ENCODE assay signal across 9 cellular contexts in genomic region chr11:67632175-67632981, GRCh38. TPM values are rescaled to one million over a fixed set of nuclear protein-coding genes. Genes with fewer than 3 reads are reported as not detected.
DNase-seq lines count a peak whose midpoint lies in the region; ATAC-seq lines count a peak whose summit lies in the region.
"Had no signal": no experiment of that assay in that cellular context is flagged by ENCODE, and none has a peak within 500 bp of the region (broad histone marks: within the 10 kb centered on the region; RNA-seq: fewer than 3 reads in every experiment).

No MANE protein-coding gene starts in this region.

- H3K27ac Mint-ChIP-seq in activated T-helper 17 cell treated with anti-CD3 and anti-CD28 coated beads, Interleukin-2, amount 50 U/mL, for 72 hours: peak overlapping the region; percentile 43
- no peak overlapping the region for H3K27ac Mint-ChIP-seq in naive B cell

- ATAC-seq in activated T-helper 17 cell treated with anti-CD3 and anti-CD28 coated beads, Interleukin-2, amount 50 U/mL, for 72 hours (replicated peaks): no peak
- ATAC-seq in naive B cell (ENCODE audit: low read depth in 2 of 2): no peak

- H3K36me3 Mint-ChIP-seq in activated T-helper 17 cell treated with anti-CD3 and anti-CD28 coated beads, Interleukin-2, amount 50 U/mL, for 72 hours (ENCODE audit: low read depth): no peaks in the 10 kb centered on the region
- no peaks in the 10 kb centered on the region for H3K36me3 Mint-ChIP-seq in naive B cell

- no peaks in the 10 kb centered on the region for H3K27me3 Mint-ChIP-seq in activated T-helper 17 cell treated with anti-CD3 and anti-CD28 coated beads, Interleukin-2, amount 50 U/mL, for 72 hours
- no peaks in the 10 kb centered on the region for H3K27me3 Mint-ChIP-seq in naive B cell

- no peaks in the 10 kb centered on the region for H3K4me1 Mint-ChIP-seq in activated T-helper 17 cell treated with anti-CD3 and anti-CD28 coated beads, Interleukin-2, amount 50 U/mL, for 72 hours
- H3K4me1 Mint-ChIP-seq in naive B cell: peaks cover 20 to 31% (median 27%) of the 10 kb centered on the region in 3 donors

- H3K9me3 Mint-ChIP-seq in activated T-helper 17 cell treated with anti-CD3 and anti-CD28 coated beads, Interleukin-2, amount 50 U/mL, for 72 hours: no peaks in the 10 kb centered on the region
- no peaks in the 10 kb centered on the region for H3K9me3 Mint-ChIP-seq in naive B cell

- peak overlapping the region; percentile 38 for H3K4me3 Mint-ChIP-seq in activated T-helper 17 cell treated with anti-CD3 and anti-CD28 coated beads, Interleukin-2, amount 50 U/mL, for 72 hours
- H3K4me3 Mint-ChIP-seq in naive B cell: peak overlapping the region in 7 of 8 donors; percentile 47 to 76 (median 56)

- DNase-seq in DMS53 treated with DMSO at 0.1 percent for 48 hours (lab: John Stamatoyannopoulos, UW; ENCODE audit: unreplicated experiment): peak; percentile 35
- DNase-seq in naive B cell: no peak
- DNase-seq in SKM-1 (lab: John Stamatoyannopoulos, UW; ENCODE audit: unreplicated experiment): no peak
- no peak for DNase-seq in middle frontal gyrus (ENCODE audit: extremely low spot score, low spot score)
- DNase-seq in retina: no peak
- DNase-seq: GDM1, NCI-H1694 had no signal

RNA-seq across cellular contexts. Expression of gene NUDT8, which starts 2.6 kb away (rescaled TPM):
- 10 to 100 TPM; 12.0 to 23.1 TPM for total RNA-seq in activated T-helper 17 cell treated with anti-CD3 and anti-CD28 coated beads, Interleukin-2, amount 50 U/mL, for 72 hours
- polyA plus RNA-seq in naive B cell (ENCODE audit: low read depth in 6 of 6): 10 to 100 TPM in 3 of 6 donors, 1 to 10 TPM in 3; 2.9 to 15.3 (median 10.0) TPM

RNA-seq across cellular contexts. Expression of gene TBX10, which starts 7.2 kb away (rescaled TPM):
- not detected for total RNA-seq in activated T-helper 17 cell treated with anti-CD3 and anti-CD28 coated beads, Interleukin-2, amount 50 U/mL, for 72 hours
- not detected for polyA plus RNA-seq in naive B cell (ENCODE audit: low read depth in 6 of 6)
- total RNA-seq: adrenal gland had no signal
- polyA plus RNA-seq: adrenal gland had no signal

RNA-seq across cellular contexts. Expression of gene ACY3, which starts 18.2 kb away (rescaled TPM):
- under 1 TPM in 1 of 2 donors, not detected in 1; 0.80 TPM for total RNA-seq in activated T-helper 17 cell treated with anti-CD3 and anti-CD28 coated beads, Interleukin-2, amount 50 U/mL, for 72 hours
- 1 to 10 TPM in 5 of 6 donors, under 1 TPM in 1; 0.80 to 6.6 (median 2.5) TPM for polyA plus RNA-seq in naive B cell (ENCODE audit: low read depth in 6 of 6)
- total RNA-seq: adrenal gland had no signal

RNA-seq across cellular contexts. Expression of gene NDUFV1, which starts 25.6 kb away (rescaled TPM):
- 100 to 1,000 TPM; 160 to 238 TPM for total RNA-seq in activated T-helper 17 cell treated with anti-CD3 and anti-CD28 coated beads, Interleukin-2, amount 50 U/mL, for 72 hours
- 100 to 1,000 TPM; 110 to 165 (median 124) TPM for polyA plus RNA-seq in naive B cell (ENCODE audit: low read depth in 6 of 6)

RNA-seq across cellular contexts. Expression of gene ALDH3B2, which starts 42.0 kb away (rescaled TPM):
- total RNA-seq in activated T-helper 17 cell treated with anti-CD3 and anti-CD28 coated beads, Interleukin-2, amount 50 U/mL, for 72 hours: not detected
- 1 to 10 TPM in 2 of 6 donors, under 1 TPM in 1, not detected in 3; 0.30 to 2.4 (median 1.1) TPM for polyA plus RNA-seq in naive B cell (ENCODE audit: low read depth in 6 of 6)
- total RNA-seq: adrenal gland had no signal
